Comparison of ENCODE assay signal across 15 cellular contexts in the genomic region with DNA sequence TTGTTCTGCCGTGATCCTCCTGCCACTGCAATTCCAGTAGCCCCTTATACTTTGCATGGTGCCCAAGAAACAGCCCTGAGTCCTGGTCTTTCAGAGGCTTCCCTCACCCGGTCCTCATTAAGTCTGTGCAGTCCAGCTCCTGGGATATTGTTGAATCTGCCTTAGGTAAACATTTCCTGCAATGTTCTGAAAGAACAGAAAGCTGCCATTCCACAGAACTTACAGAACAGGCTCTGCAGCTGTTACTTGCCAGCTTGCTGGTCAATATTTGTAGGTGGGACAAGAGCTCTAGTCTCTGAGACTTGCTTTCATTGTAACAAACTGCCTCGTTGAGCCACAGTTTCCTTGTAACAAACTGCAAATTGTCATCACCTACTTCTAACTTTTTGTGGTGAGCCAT.
DNase-seq lines count a peak whose midpoint lies in the region; ATAC-seq and TF ChIP-seq lines count a peak whose summit lies in the region.
"Had no signal": no experiment of that assay in that cellular context is flagged by ENCODE, and none has a peak within 500 bp of the region (broad histone marks: within the 10 kb centered on the region; RNA-seq: fewer than 3 reads in every experiment).

No MANE protein-coding gene starts in this region.

- H3K4me3 ChIP-seq in right cardiac atrium (ENCODE audit: low read length) (no peak overlapping the region), HAP-1 (no peak overlapping the region)
- H3K4me3 ChIP-seq: SJCRH30, vagina had no signal

- DNase-seq in SIG-M5 treated with dmso at 0.1 percent for 504 hours (lab: John Stamatoyannopoulos, UW; ENCODE audit: unreplicated experiment) (peak; percentile 54), SIG-M5 (lab: John Stamatoyannopoulos, UW) (no peak), chondrocyte (ENCODE audit: low spot score) (no peak), mucosa of gallbladder (ENCODE audit: low spot score) (peak; percentile 88), right cardiac atrium (no peak), HAP-1 (ENCODE audit: low spot score in 2 of 2) (no peak), NCI-H2081 treated with DMSO at 0.1 percent for 48 hours (lab: John Stamatoyannopoulos, UW) (no peak), HCEC 1CT (no peak)
- DNase-seq: activated naive CD8-positive, alpha-beta T cell treated with anti-CD3 and anti-CD28 coated beads, Interleukin-2, amount 50 U/mL, for 24 hours; naive thymus-derived CD8-positive, alpha-beta T cell; NCI-H187 treated with DMSO at 0.1 percent for 48 hours; stimulated activated CD4-positive, alpha-beta T cell treated with anti-CD3 and anti-CD28 coated beads, Interleukin-4, amount 100 ng/mL, for 24 hours had no signal

- WGBS in right cardiac atrium: 77% methylated on average over 3 of the region's 3 CpGs

- intact Hi-C loops in right cardiac atrium (cut with DNase I): no loop called here

- no peak for ATAC-seq in right cardiac atrium
- ATAC-seq: activated naive CD8-positive, alpha-beta T cell treated with anti-CD3 and anti-CD28 coated beads, Interleukin-2, amount 50 U/mL, for 24 hours; naive thymus-derived CD8-positive, alpha-beta T cell had no signal

- peaks cover 3% of the 10 kb centered on the region for H3K9me3 Mint-ChIP-seq in chondrocyte (ENCODE audit: low read depth)
- H3K9me3 Mint-ChIP-seq: activated naive CD8-positive, alpha-beta T cell treated with anti-CD3 and anti-CD28 coated beads, Interleukin-2, amount 50 U/mL, for 24 hours had no signal

- peaks cover 3% of the 10 kb centered on the region for H3K4me1 Mint-ChIP-seq in chondrocyte (ENCODE audit: low read depth)
- H3K4me1 Mint-ChIP-seq: activated naive CD8-positive, alpha-beta T cell treated with anti-CD3 and anti-CD28 coated beads, Interleukin-2, amount 50 U/mL, for 24 hours had no signal

- no peak for TF ChIP-seq CTCF in chondrocyte (IDR thresholded peaks at IDR 0.05)

- H3K4me1 ChIP-seq in right cardiac atrium (ENCODE audit: control insufficient read depth, insufficient read depth, low read length) (no peaks in the 10 kb centered on the region), HAP-1 (peaks cover 3% of the 10 kb centered on the region; the same call in 1 of the 2 replicates)
- H3K4me1 ChIP-seq: vagina had no signal

- H3K9me3 ChIP-seq in right cardiac atrium (ENCODE audit: control insufficient read depth, low read length) (no peaks in the 10 kb centered on the region), HAP-1 (no peaks in the 10 kb centered on the region)
- H3K9me3 ChIP-seq: SJCRH30, vagina had no signal

- H3K27me3 Mint-ChIP-seq in chondrocyte (ENCODE audit: low read depth): no peaks in the 10 kb centered on the region

- in situ Hi-C loops in HAP-1 (cut with MboI; ENCODE audit: low sequenced_read_pairs): no loop called here

- H3K27me3 ChIP-seq in right cardiac atrium (ENCODE audit: control insufficient read depth, insufficient read depth) (no peaks in the 10 kb centered on the region), HAP-1 (ENCODE audit: low read depth) (no peaks in the 10 kb centered on the region)
- H3K27me3 ChIP-seq: SJCRH30, vagina had no signal

- no peaks in the 10 kb centered on the region for H3K36me3 ChIP-seq in HAP-1 (replicated peaks)
- H3K36me3 ChIP-seq: SJCRH30, vagina had no signal

- no peak overlapping the region for H3K4me3 Mint-ChIP-seq in chondrocyte (ENCODE audit: unreplicated experiment)
- H3K4me3 Mint-ChIP-seq: activated naive CD8-positive, alpha-beta T cell treated with anti-CD3 and anti-CD28 coated beads, Interleukin-2, amount 50 U/mL, for 24 hours; naive thymus-derived CD8-positive, alpha-beta T cell had no signal

- H3K27ac Mint-ChIP-seq in chondrocyte (ENCODE audit: unreplicated experiment): peak overlapping the region; percentile 49
- H3K27ac Mint-ChIP-seq: activated naive CD8-positive, alpha-beta T cell treated with anti-CD3 and anti-CD28 coated beads, Interleukin-2, amount 50 U/mL, for 24 hours; naive thymus-derived CD8-positive, alpha-beta T cell had no signal

- H3K27ac ChIP-seq in right cardiac atrium (ENCODE audit: low read length): no peak overlapping the region
- H3K27ac ChIP-seq: KMS-11, SJCRH30, vagina had no signal

- H3K36me3 Mint-ChIP-seq in chondrocyte (ENCODE audit: low read depth): no peaks in the 10 kb centered on the region
- H3K36me3 Mint-ChIP-seq: naive thymus-derived CD8-positive, alpha-beta T cell had no signal

Comparison
In these comparisons a context has a peak if more than half of its experiments do, and no peak if none do; other contexts are left out.
1. DNase-seq: peak in SIG-M5 treated with dmso at 0.1 percent for 504 hours (single experiment) and mucosa of gallbladder (single experiment); none in SIG-M5 (single experiment), chondrocyte (single experiment), right cardiac atrium (0 of 3), HAP-1 (0 of 2), NCI-H2081 treated with DMSO at 0.1 percent for 48 hours (single experiment) and HCEC 1CT (single experiment).